In the genomic region with DNA sequence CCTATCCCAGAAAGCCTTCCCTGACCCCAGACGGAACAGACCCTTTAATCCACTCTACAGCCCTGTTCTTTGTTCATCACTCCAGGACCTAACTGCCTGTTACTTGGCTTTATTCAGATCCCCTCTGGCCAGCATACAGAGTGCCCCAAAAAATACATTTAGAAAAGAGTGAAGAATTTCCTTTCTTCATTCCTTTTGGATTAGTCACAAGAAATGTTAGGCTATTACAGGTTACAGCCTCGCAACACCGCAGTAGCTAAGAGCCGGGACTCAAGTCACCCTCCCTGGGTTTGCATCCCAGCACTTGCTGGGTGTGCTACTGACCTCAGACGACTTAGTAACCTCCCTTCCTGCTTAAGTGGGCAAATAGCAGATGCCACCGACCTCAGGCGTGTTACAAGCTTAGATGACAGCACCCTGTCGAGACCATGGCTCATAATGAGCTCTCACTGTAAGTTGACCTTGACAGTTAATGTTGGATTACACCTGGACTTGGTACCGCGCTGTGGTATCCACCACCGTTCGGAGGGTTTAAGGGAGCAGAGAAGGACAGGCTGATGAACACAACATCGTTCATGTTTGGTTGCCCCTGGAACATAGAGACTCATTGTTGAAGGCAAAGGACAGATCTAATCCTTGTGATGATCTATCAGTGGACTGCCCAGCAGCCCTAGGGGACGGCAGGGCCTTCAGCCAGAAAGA, we compare ENCODE assay signal across 1 cellular context.
TF ChIP-seq lines count a peak whose summit lies in the region.

No MANE protein-coding gene starts in this region.

TF ChIP-seq in HepG2, 621 proteins besides CTCF, POLR2A, EP300 and RAD21 (continues in another document):
- TF ChIP-seq ZNF629 (CRISPR knock-in tag; conservative IDR thresholded peaks at IDR 0.05) (peak; percentile 37; the same call in 1 of the 2 replicates), THYN1 (CRISPR knock-in tag; IDR thresholded peaks at IDR 0.05; ENCODE audit: borderline replicate concordance, low read depth) (no peak), ZNF33A (CRISPR knock-in tag; IDR thresholded peaks at IDR 0.05; ENCODE audit: borderline replicate concordance) (no peak), MYC (CRISPR knock-in tag; IDR thresholded peaks at IDR 0.05; ENCODE audit: borderline replicate concordance) (peak; percentile 45; the same call in 1 of the 2 replicates), ZNF652 (CRISPR knock-in tag; IDR thresholded peaks at IDR 0.05; ENCODE audit: borderline replicate concordance, low read depth) (peak; percentile 28; the same call in 1 of the 2 replicates), TRAFD1 (CRISPR knock-in tag; IDR thresholded peaks at IDR 0.05; ENCODE audit: borderline replicate concordance) (no peak), HNRNPLL (IDR thresholded peaks at IDR 0.05; ENCODE audit: low read depth, low read length, poor library complexity, severe bottlenecking) (no peak), MLX (CRISPR knock-in tag; IDR thresholded peaks at IDR 0.05) (no peak; the same call in 1 of the 2 replicates), RERE (CRISPR knock-in tag; IDR thresholded peaks at IDR 0.05; ENCODE audit: low read depth) (no peak), SIX4 (CRISPR knock-in tag; IDR thresholded peaks at IDR 0.05) (peak; percentile 75), FOXO1 (CRISPR knock-in tag; IDR thresholded peaks at IDR 0.05) (peak; percentile 81), ZNF572 (CRISPR knock-in tag; IDR thresholded peaks at IDR 0.05) (no peak), PHF21A (CRISPR knock-in tag; IDR thresholded peaks at IDR 0.05) (peak; percentile 94), GTF3A (CRISPR knock-in tag; conservative IDR thresholded peaks at IDR 0.05) (no peak), TBX2 (CRISPR knock-in tag; IDR thresholded peaks at IDR 0.05; ENCODE audit: borderline replicate concordance) (peak; percentile 94), ZSCAN29 (CRISPR knock-in tag; conservative IDR thresholded peaks at IDR 0.05) (peak; percentile 42; the same call in 1 of the 2 replicates), ZBTB7A (CRISPR knock-in tag; IDR thresholded peaks at IDR 0.05) (no peak; the same call in 1 of the 2 replicates), ZNF512 (CRISPR knock-in tag; IDR thresholded peaks at IDR 0.05) (no peak), ELF1 (CRISPR knock-in tag; IDR thresholded peaks at IDR 0.05) (no peak), TFDP2 (CRISPR knock-in tag; IDR thresholded peaks at IDR 0.05) (no peak; the same call in 1 of the 2 replicates), ATM (IDR thresholded peaks at IDR 0.05; ENCODE audit: borderline replicate concordance) (no peak), TAF1 (CRISPR knock-in tag; IDR thresholded peaks at IDR 0.05) (peak; percentile 25; the same call in 1 of the 2 replicates), MAFF (IDR thresholded peaks at IDR 0.05; ENCODE audit: low read depth, low read length) (no peak), TEAD2 (CRISPR knock-in tag; IDR thresholded peaks at IDR 0.05) (no peak), HNF4G (IDR thresholded peaks at IDR 0.05; ENCODE audit: borderline replicate concordance, low read depth, low read length) (peak; percentile 58; the same call in 1 of the 2 replicates), HNF4G (CRISPR knock-in tag; IDR thresholded peaks at IDR 0.05; ENCODE audit: borderline replicate concordance, low read depth) (peak; percentile 68; the same call in 1 of the 2 replicates), ISX (CRISPR knock-in tag; conservative IDR thresholded peaks at IDR 0.05) (no peak), ZNF263 (CRISPR knock-in tag; IDR thresholded peaks at IDR 0.05) (no peak), ZNF670 (CRISPR knock-in tag; IDR thresholded peaks at IDR 0.05; ENCODE audit: borderline replicate concordance) (no peak), FLYWCH1 (CRISPR knock-in tag; IDR thresholded peaks at IDR 0.05) (no peak), ZNF790 (CRISPR knock-in tag; IDR thresholded peaks at IDR 0.05; ENCODE audit: borderline replicate concordance) (no peak), ARNTL (CRISPR knock-in tag; IDR thresholded peaks at IDR 0.05) (no peak), ZNF136 (CRISPR knock-in tag; IDR thresholded peaks at IDR 0.05; ENCODE audit: low read depth) (no peak), HNF1B (CRISPR knock-in tag; IDR thresholded peaks at IDR 0.05) (no peak), NCOR1 (IDR thresholded peaks at IDR 0.05; ENCODE audit: borderline replicate concordance, low read length) (peak; percentile 85; the same call in 1 of the 2 replicates), ZNF607 (CRISPR knock-in tag; IDR thresholded peaks at IDR 0.05; ENCODE audit: borderline replicate concordance) (no peak), ZSCAN25 (CRISPR knock-in tag; IDR thresholded peaks at IDR 0.05) (peak; percentile 48; the same call in 1 of the 2 replicates), EEA1 (CRISPR knock-in tag; IDR thresholded peaks at IDR 0.05; ENCODE audit: borderline replicate concordance) (no peak), FOXK2 (IDR thresholded peaks at IDR 0.05) (peak; percentile 50; the same call in 1 of the 2 replicates), TBP (CRISPR knock-in tag; IDR thresholded peaks at IDR 0.05) (no peak), ETV5 (CRISPR knock-in tag; IDR thresholded peaks at IDR 0.05; ENCODE audit: borderline replicate concordance) (peak; percentile 50; the same call in 1 of the 2 replicates)
- TF ChIP-seq, protein P1, sequence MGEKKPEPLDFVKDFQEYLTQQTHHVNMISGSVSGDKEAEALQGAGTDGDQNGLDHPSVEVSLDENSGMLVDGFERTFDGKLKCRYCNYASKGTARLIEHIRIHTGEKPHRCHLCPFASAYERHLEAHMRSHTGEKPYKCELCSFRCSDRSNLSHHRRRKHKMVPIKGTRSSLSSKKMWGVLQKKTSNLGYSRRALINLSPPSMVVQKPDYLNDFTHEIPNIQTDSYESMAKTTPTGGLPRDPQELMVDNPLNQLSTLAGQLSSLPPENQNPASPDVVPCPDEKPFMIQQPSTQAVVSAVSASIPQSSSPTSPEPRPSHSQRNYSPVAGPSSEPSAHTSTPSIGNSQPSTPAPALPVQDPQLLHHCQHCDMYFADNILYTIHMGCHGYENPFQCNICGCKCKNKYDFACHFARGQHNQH (CRISPR knock-in tag; IDR thresholded peaks at IDR 0.05): peak; percentile 97
- TF ChIP-seq, protein P2, sequence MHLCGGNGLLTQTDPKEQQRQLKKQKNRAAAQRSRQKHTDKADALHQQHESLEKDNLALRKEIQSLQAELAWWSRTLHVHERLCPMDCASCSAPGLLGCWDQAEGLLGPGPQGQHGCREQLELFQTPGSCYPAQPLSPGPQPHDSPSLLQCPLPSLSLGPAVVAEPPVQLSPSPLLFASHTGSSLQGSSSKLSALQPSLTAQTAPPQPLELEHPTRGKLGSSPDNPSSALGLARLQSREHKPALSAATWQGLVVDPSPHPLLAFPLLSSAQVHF (CRISPR knock-in tag; IDR thresholded peaks at IDR 0.05): no peak
- TF ChIP-seq, protein P3, sequence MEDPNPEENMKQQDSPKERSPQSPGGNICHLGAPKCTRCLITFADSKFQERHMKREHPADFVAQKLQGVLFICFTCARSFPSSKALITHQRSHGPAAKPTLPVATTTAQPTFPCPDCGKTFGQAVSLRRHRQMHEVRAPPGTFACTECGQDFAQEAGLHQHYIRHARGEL (CRISPR knock-in tag; IDR thresholded peaks at IDR 0.05): no peak
- TF ChIP-seq, protein P4, sequence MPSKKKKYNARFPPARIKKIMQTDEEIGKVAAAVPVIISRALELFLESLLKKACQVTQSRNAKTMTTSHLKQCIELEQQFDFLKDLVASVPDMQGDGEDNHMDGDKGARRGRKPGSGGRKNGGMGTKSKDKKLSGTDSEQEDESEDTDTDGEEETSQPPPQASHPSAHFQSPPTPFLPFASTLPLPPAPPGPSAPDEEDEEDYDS (CRISPR knock-in tag; IDR thresholded peaks at IDR 0.05): peak; percentile 46; the same call in 1 of the 2 replicates
- TF ChIP-seq, protein P5, sequence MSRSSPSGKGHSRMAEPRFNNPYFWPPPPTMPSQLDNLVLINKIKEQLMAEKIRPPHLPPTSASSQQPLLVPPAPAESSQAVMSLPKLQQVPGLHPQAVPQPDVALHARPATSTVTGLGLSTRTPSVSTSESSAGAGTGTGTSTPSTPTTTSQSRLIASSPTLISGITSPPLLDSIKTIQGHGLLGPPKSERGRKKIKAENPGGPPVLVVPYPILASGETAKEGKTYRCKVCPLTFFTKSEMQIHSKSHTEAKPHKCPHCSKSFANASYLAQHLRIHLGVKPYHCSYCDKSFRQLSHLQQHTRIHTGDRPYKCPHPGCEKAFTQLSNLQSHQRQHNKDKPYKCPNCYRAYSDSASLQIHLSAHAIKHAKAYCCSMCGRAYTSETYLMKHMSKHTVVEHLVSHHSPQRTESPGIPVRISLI (CRISPR knock-in tag; IDR thresholded peaks at IDR 0.05; ENCODE audit: borderline replicate concordance): 0 out of 2 replicates have a peak, but pooled peaks have one; percentile 20
